Comparison of ENCODE assay signal across 8 cellular contexts in genomic region chr19:38433268-38433733, GRCh38. TPM values are rescaled to one million over a fixed set of nuclear protein-coding genes. Genes with fewer than 3 reads are reported as not detected.
DNase-seq lines count a peak whose midpoint lies in the region; ATAC-seq, FAIRE-seq and TF ChIP-seq lines count a peak whose summit lies in the region.

TSS of gene RYR1 (plus strand) at chr19:38433691. CDS start at chr19:38433830, 139 bp downstream.

- TF ChIP-seq POLR2A in lower leg skin (IDR thresholded peaks at IDR 0.05) (no peak), ovary (IDR thresholded peaks at IDR 0.05) (no peak)

- no peak for TF ChIP-seq CTCF in bronchial epithelial cell (IDR thresholded peaks at IDR 0.05; ENCODE audit: insufficient read depth, low read length, severe bottlenecking)
- no peak for TF ChIP-seq CTCF in lower leg skin (IDR thresholded peaks at IDR 0.05)
- TF ChIP-seq CTCF in ovary (IDR thresholded peaks at IDR 0.05) = no peak

- FAIRE-seq in GM18507 (lab: Jason Lieb, UNC) (no peak), bronchial epithelial cell (lab: Jason Lieb, UNC) (no peak)

- no peak for ATAC-seq in GM18870 (IDR thresholded peaks at IDR 0.05; ENCODE audit: unreplicated experiment)

- H3K36me3 ChIP-seq in bronchial epithelial cell (ENCODE audit: control insufficient read depth, insufficient read depth, low read length) (no peaks in the 10 kb centered on the region), subcutaneous abdominal adipose tissue (ENCODE audit: control insufficient read depth in 5 of 5, insufficient read depth in 5 of 5, low read length in 5 of 5) (no peaks in the 10 kb centered on the region), ovary (no peaks in the 10 kb centered on the region)

- H3K4me1 ChIP-seq in subcutaneous abdominal adipose tissue (ENCODE audit: control insufficient read depth in 5 of 5, insufficient read depth in 5 of 5, low read length in 5 of 5) (peaks cover 0 to 8% (median 0%) of the 10 kb centered on the region in 5 donors), ovary (ENCODE audit: insufficient read depth) (no peaks in the 10 kb centered on the region)

- peaks cover 4% of the 10 kb centered on the region for H3K27me3 ChIP-seq in bronchial epithelial cell (ENCODE audit: control insufficient read depth, insufficient read depth, low read length)
- peaks cover 13 to 23% (median 15%) of the 10 kb centered on the region in 5 donors for H3K27me3 ChIP-seq in subcutaneous abdominal adipose tissue (ENCODE audit: control insufficient read depth in 5 of 5, insufficient read depth in 4 of 5, low read length in 5 of 5)
- no peaks in the 10 kb centered on the region for H3K27me3 ChIP-seq in ovary

- peak within 1 kb of the TSS in 1 of 5 donors; percentile 35 for H3K9ac ChIP-seq in subcutaneous abdominal adipose tissue (ENCODE audit: low read length in 5 of 5)

- DNase-seq in GM18507 (ENCODE audit: extremely low spot score, insufficient read length, low read depth) (peak; percentile 48), T-helper 2 cell (peak in 3 of 5 experiments; percentile 38 to 80 (median 49)), bronchial epithelial cell (ENCODE audit: low read depth) (peak; percentile 5), lower leg skin (ENCODE audit: low spot score in 2 of 2) (peak; percentile 31 to 88), ovary (no peak), DMS153 treated with DMSO at 0.1 percent for 48 hours (lab: John Stamatoyannopoulos, UW; ENCODE audit: unreplicated experiment) (no peak)

- 14 to 16% methylated on average over 20 of the region's 20 CpGs for WGBS in lower leg skin, 2 donors
- 7 to 11% (median 10%) methylated on average over 20 of the region's 20 CpGs for WGBS in ovary, 3 donors

- intact Hi-C loops in lower leg skin (cut with DNase I; ENCODE audit: low total_unique reads) (no loop called here), ovary (cut with DNase I) (no loop called here)

- H3K27ac ChIP-seq in subcutaneous abdominal adipose tissue (ENCODE audit: low read depth, low read length) (no peak within 1 kb of the TSS), ovary (no peak within 1 kb of the TSS)

- H3K9me3 ChIP-seq in subcutaneous abdominal adipose tissue (ENCODE audit: control insufficient read depth in 5 of 5, low read length in 5 of 5) (no peaks in the 10 kb centered on the region), ovary (no peaks in the 10 kb centered on the region)

- TF ChIP-seq EP300 in ovary (IDR thresholded peaks at IDR 0.05) = no peak

- H3K4me3 ChIP-seq in bronchial epithelial cell (ENCODE audit: low read depth, low read length) = no peak within 1 kb of the TSS
- H3K4me3 ChIP-seq in lower leg skin (ENCODE audit: low read depth, poor library complexity, severe bottlenecking) = no peak within 1 kb of the TSS
- peak within 1 kb of the TSS in 4 of 5 donors; percentile 21 to 58 (median 44) for H3K4me3 ChIP-seq in subcutaneous abdominal adipose tissue (ENCODE audit: low read depth in 1 of 5, low read length in 5 of 5)
- H3K4me3 ChIP-seq in ovary = no peak within 1 kb of the TSS

RNA-seq across cellular contexts. Expression of gene RYR1, which starts in this region (rescaled TPM):
- total RNA-seq in bronchial epithelial cell (4.5 and 7.4 TPM in 2 replicates), lower leg skin (10 to 100 TPM in 3 of 4 donors, 1 to 10 TPM in 1; 8.4 to 35.1 (median 16.6) TPM), ovary (1 to 10 TPM in 3 of 7 donors, under 1 TPM in 4; 0.57 to 2.6 (median 0.88) TPM)
- 1 to 10 TPM; 1.5 to 1.6 TPM for polyA plus RNA-seq in ovary

Comparison
In these comparisons a context has a peak if more than half of its experiments do, and no peak if none do; other contexts are left out.
1. DNase-seq: peak in GM18507 (single experiment), T-helper 2 cell (3 of 5), bronchial epithelial cell (single experiment) and lower leg skin (2 of 2); none in ovary (0 of 5) and DMS153 treated with DMSO at 0.1 percent for 48 hours (single experiment).
2. H3K4me3 ChIP-seq: peak in subcutaneous abdominal adipose tissue (4 of 5); none in bronchial epithelial cell (single experiment), lower leg skin (single experiment) and ovary (single experiment).